Comparison of ENCODE assay signal across 11 cellular contexts in genomic region chr4:123411976-123412589, GRCh38. TPM values are rescaled to one million over a fixed set of nuclear protein-coding genes. Genes with fewer than 3 reads are reported as not detected.
DNase-seq lines count a peak whose midpoint lies in the region; ATAC-seq, FAIRE-seq and TF ChIP-seq lines count a peak whose summit lies in the region.
"Had no signal": no experiment of that assay in that cellular context is flagged by ENCODE, and none has a peak within 500 bp of the region (broad histone marks: within the 10 kb centered on the region; RNA-seq: fewer than 3 reads in every experiment).

No MANE protein-coding gene starts in this region.

- no peak overlapping the region for H2BK15ac ChIP-seq in H9 (ENCODE audit: low read depth, low read length)

- H3K4me1 ChIP-seq in H9 (ENCODE audit: insufficient read depth, low read length): no peaks in the 10 kb centered on the region; the same call in 1 of the 2 replicates
- peaks cover 0 to 28% (median 15%) of the 10 kb centered on the region in 9 donors for H3K4me1 ChIP-seq in heart right ventricle

- H4K8ac ChIP-seq in H9 (replicated peaks; ENCODE audit: insufficient read length, low read depth, low read length): no peak overlapping the region

- no peak overlapping the region for H3K4me3 Mint-ChIP-seq in H9

- no peak overlapping the region for H3K56ac ChIP-seq in H9 (ENCODE audit: insufficient read length, low read depth, low read length)

- H3K4me1 Mint-ChIP-seq in H9: peaks cover 31% of the 10 kb centered on the region in 2 experiments

- H3K27ac ChIP-seq in H9 (ENCODE audit: insufficient read length, low read depth, low read length) (no peak overlapping the region), heart right ventricle (peak overlapping the region in 3 of 10 donors; percentile 2 to 49 (median 17))
- H3K27ac ChIP-seq: neutrophil had no signal

- H3K23me2 ChIP-seq in H9 (ENCODE audit: insufficient read length, low read depth, low read length, poor library complexity, severe bottlenecking): no peaks in the 10 kb centered on the region

- no peaks in the 10 kb centered on the region; a peak in 1 of 7 replicates for H3K36me3 Mint-ChIP-seq in H9 (ENCODE audit: insufficient read depth in 1 of 3, low read depth in 3 of 3)

- ATAC-seq in GM21515 (IDR thresholded peaks at IDR 0.05; ENCODE audit: unreplicated experiment): peak; percentile 92
- ATAC-seq in HG03469 (IDR thresholded peaks at IDR 0.05; ENCODE audit: unreplicated experiment): peak; percentile 91
- ATAC-seq in left lobe of liver: peak; percentile 43
- no peak for ATAC-seq in heart right ventricle

- H2BK20ac ChIP-seq in H9 (ENCODE audit: low read depth, low read length, poor library complexity, severe bottlenecking): no peak overlapping the region

- no peak overlapping the region for H2BK12ac ChIP-seq in H9 (ENCODE audit: insufficient read length, low read depth, low read length)

- H4K91ac ChIP-seq in H9 (ENCODE audit: insufficient read length, low read depth, low read length): no peak overlapping the region

- no peak overlapping the region for H2BK120ac ChIP-seq in H9 (ENCODE audit: low read depth, low read length, poor library complexity, severe bottlenecking)

- H3K27me3 Mint-ChIP-seq in H9 (ENCODE audit: low read depth): no peaks in the 10 kb centered on the region

- peak; percentile 84 for FAIRE-seq in GM18507 (lab: Jason Lieb, UNC)

- no peak overlapping the region for H3K9ac ChIP-seq in H9 (ENCODE audit: extremely low read depth, insufficient read length, low read length)

- H4K5ac ChIP-seq in H9 (ENCODE audit: insufficient read length, low read depth, low read length): no peak overlapping the region

- H3K9me3 ChIP-seq in H9 (ENCODE audit: control insufficient read depth, low read depth, low read length) (no peaks in the 10 kb centered on the region), heart right ventricle (no peaks in the 10 kb centered on the region)
- H3K9me3 ChIP-seq: neutrophil, upper lobe of left lung had no signal

- no peak overlapping the region for H3K4me2 ChIP-seq in H9 (ENCODE audit: insufficient read depth, insufficient read length, low read length)

- no peak overlapping the region for H2BK5ac ChIP-seq in H9 (ENCODE audit: insufficient read length, low read length)

- no peaks in the 10 kb centered on the region for H3K79me2 ChIP-seq in H9 (ENCODE audit: insufficient read depth, low read length)

- H3K27ac Mint-ChIP-seq in H9: no peak overlapping the region; a peak in 1 of 7 replicates

- DNase-seq in GM18507 (ENCODE audit: extremely low spot score, insufficient read length, low read depth): no peak
- no peak for DNase-seq in left lobe of liver (ENCODE audit: low spot score)
- DNase-seq in ecto neural progenitor cell (ENCODE audit: low spot score): no peak
- DNase-seq in H9: no peak
- no peak for DNase-seq in heart right ventricle
- DNase-seq in effector CD8-positive, alpha-beta T cell (lab: John Stamatoyannopoulos, UW): no peak
- DNase-seq: Right ventricle myocardium superior, upper lobe of left lung had no signal

- H3T11ph ChIP-seq in H9 (ENCODE audit: low read length): no peak overlapping the region

- H3K4me3 ChIP-seq in heart right ventricle: no peak overlapping the region
- H3K4me3 ChIP-seq: upper lobe of left lung had no signal

- WGBS in H9 (ENCODE audit: extremely low coverage, insufficient read length, low lambda C conversion rate): no CpG with 5 or more reads among the region's 5 CpGs
- WGBS in heart right ventricle, 2 donors: 50 to 52% methylated on average over 5 of the region's 5 CpGs

- H2AK5ac ChIP-seq in H9 (ENCODE audit: insufficient read length, low read length): no peak overlapping the region

- no peak overlapping the region for H3K14ac ChIP-seq in H9 (ENCODE audit: insufficient read depth, low read length)

- H3K23ac ChIP-seq in H9 (ENCODE audit: insufficient read length, low read depth, low read length): no peak overlapping the region

- H3K79me1 ChIP-seq in H9 (ENCODE audit: insufficient read depth, low read depth, low read length, poor library complexity, severe bottlenecking): no peaks in the 10 kb centered on the region

- intact Hi-C loops in heart right ventricle (cut with DNase I): loop anchor here in 1 of 10 donors (10.0 kb wide), 1 partner anchor 143 kb away; no protein-coding TSS in a partner anchor

- no peak overlapping the region for H3K18ac ChIP-seq in H9 (ENCODE audit: insufficient read length, low read depth, low read length)

- no peaks in the 10 kb centered on the region; a peak in 1 of 5 replicates for H3K9me3 Mint-ChIP-seq in H9

- H2AFZ ChIP-seq in H9 (ENCODE audit: low read length): no peak overlapping the region

- no peaks in the 10 kb centered on the region for H4K20me1 ChIP-seq in H9 (ENCODE audit: control insufficient read depth, insufficient read depth, insufficient read length)

- H3K4ac ChIP-seq in H9 (ENCODE audit: low read depth, low read length): no peak overlapping the region

- H3K27me3 ChIP-seq in H9 (ENCODE audit: insufficient read depth, low read length): no peaks in the 10 kb centered on the region
- no peaks in the 10 kb centered on the region for H3K27me3 ChIP-seq in heart right ventricle
- H3K27me3 ChIP-seq: neutrophil, upper lobe of left lung had no signal

- H3K36me3 ChIP-seq in heart right ventricle: peaks cover 0 to 1% (median 0%) of the 10 kb centered on the region in 9 donors
- H3K36me3 ChIP-seq: neutrophil, upper lobe of left lung had no signal

- TF ChIP-seq CTCF in H9 (conservative IDR thresholded peaks at IDR 0.05): no peak
- no peak for TF ChIP-seq CTCF in heart right ventricle (IDR thresholded peaks at IDR 0.05)

RNA-seq across cellular contexts. Expression of gene SPRY1, which starts 15.5 kb away (rescaled TPM):
- total RNA-seq in left lobe of liver (15.0 TPM), H9 (2021) (76.3 and 77.6 TPM in 2 replicates), heart right ventricle (10 to 100 TPM; 21.6 to 61.7 (median 37.4) TPM)
- polyA plus RNA-seq in heart right ventricle: 10 to 100 TPM; 30.2 to 42.2 TPM

Comparison
In these comparisons a context has a peak if more than half of its experiments do, and no peak if none do; other contexts are left out.
1. ATAC-seq: peak in GM21515 (single experiment), HG03469 (single experiment) and left lobe of liver (single experiment); none in heart right ventricle (0 of 8).